In the genomic region with DNA sequence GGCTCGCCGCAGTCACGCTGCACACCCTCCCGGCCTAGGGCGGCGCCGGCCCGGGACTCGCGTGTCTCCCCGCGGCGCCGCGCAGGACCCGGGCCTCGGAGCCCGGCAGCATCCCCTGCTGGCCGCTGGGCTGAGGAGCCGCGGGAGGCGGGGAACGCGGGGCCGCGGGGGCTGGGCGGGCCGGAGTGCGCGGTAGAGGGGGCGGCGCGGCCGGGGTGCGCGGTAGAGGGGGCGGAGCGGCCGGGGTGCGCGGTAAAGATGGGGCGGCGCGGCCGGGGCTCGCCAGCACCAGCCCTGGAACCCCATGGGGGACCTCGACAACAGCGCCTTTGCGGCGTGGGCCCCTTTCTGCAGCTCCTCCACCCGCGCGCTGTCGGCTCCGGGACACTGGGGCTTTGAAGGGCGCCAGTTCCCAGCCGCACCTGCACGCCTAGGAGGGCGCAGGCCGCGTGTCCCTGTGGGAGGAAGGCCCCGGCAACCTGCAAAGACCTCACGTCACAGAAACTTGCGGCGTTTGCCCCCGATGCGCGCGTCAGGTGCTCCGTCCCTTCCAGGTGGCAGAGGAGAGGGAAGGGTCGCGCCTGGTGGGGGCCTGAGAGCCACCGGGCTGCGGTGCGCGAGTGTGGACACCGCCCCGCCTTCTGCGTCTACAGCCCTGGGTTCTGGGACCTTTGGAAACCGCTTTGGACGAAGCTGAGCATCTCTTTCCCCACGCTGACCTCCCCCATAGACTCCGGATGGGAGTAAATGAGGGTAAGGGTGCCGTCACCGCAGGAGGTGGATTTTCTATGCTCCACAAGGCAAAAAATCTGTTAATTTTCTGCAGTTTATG, we compare ENCODE assay signal across 8 cellular contexts. TPM values are rescaled to one million over a fixed set of nuclear protein-coding genes. Genes with fewer than 3 reads are reported as not detected.
A peak's percentile ranks its signal among the peaks of the same experiment; 100 is the strongest.
DNase-seq lines count a peak whose midpoint lies in the region; ATAC-seq, FAIRE-seq and TF ChIP-seq lines count a peak whose summit lies in the region.

No MANE protein-coding gene starts in this region.

- H3K4me1 Mint-ChIP-seq in astrocyte (ENCODE audit: low read depth, unreplicated experiment), result no peaks in the 10 kb centered on the region

- ATAC-seq in HG03045 (IDR thresholded peaks at IDR 0.05; ENCODE audit: unreplicated experiment) (peak; percentile 50), HG02610 (IDR thresholded peaks at IDR 0.05; ENCODE audit: unreplicated experiment) (no peak)

- peak overlapping the region; percentile 78 for H3K4me2 ChIP-seq in astrocyte (ENCODE audit: low read length)
- peak overlapping the region; percentile 78 for H3K4me2 ChIP-seq in smooth muscle cell

- peak; percentile 87 for DNase-seq in GM03348 (ENCODE audit: low spot score)
- DNase-seq in astrocyte (ENCODE audit: low read depth), result no peak
- DNase-seq in smooth muscle cell (lab: John Stamatoyannopoulos, UW; ENCODE audit: unreplicated experiment), result no peak
- DNase-seq in NK-92 (lab: John Stamatoyannopoulos, UW; ENCODE audit: unreplicated experiment), result no peak
- DNase-seq in RKO (ENCODE audit: low spot score), result no peak

- no peak for FAIRE-seq in astrocyte (lab: Jason Lieb, UNC)

- H3K4me3 ChIP-seq in astrocyte (ENCODE audit: insufficient read depth, low read depth, low read length) (peak overlapping the region; percentile 28), iPS-18a (ENCODE audit: low read length) (peak overlapping the region; percentile 58), smooth muscle cell (peak overlapping the region; percentile 36)

- H3K79me2 ChIP-seq in astrocyte (ENCODE audit: insufficient read depth, low read length), result no peaks in the 10 kb centered on the region
- H3K79me2 ChIP-seq in smooth muscle cell (ENCODE audit: low read depth), result no peaks in the 10 kb centered on the region

- 18% methylated on average over 39 of the region's 85 CpGs for WGBS in smooth muscle cell (ENCODE audit: low lambda C conversion rate)

- H3K9ac ChIP-seq in astrocyte (ENCODE audit: low read length) (no peak overlapping the region), iPS-18a (ENCODE audit: low read length) (no peak overlapping the region), smooth muscle cell (ENCODE audit: low read depth) (no peak overlapping the region)

- H4K20me1 ChIP-seq in astrocyte (ENCODE audit: insufficient read depth, low read length) (no peaks in the 10 kb centered on the region), smooth muscle cell (ENCODE audit: low read depth) (no peaks in the 10 kb centered on the region)

- H3K4me1 ChIP-seq in astrocyte (ENCODE audit: insufficient read depth, low read length) (peaks cover 9% of the 10 kb centered on the region), iPS-18a (ENCODE audit: control insufficient read depth, low read depth, low read length) (no peaks in the 10 kb centered on the region), smooth muscle cell (ENCODE audit: low read depth) (no peaks in the 10 kb centered on the region)

- no peaks in the 10 kb centered on the region for H3F3A ChIP-seq in smooth muscle cell (ENCODE audit: low read depth)

- TF ChIP-seq CTCF in astrocyte (IDR thresholded peaks at IDR 0.05; ENCODE audit: insufficient read depth, low read depth, low read length) (no peak), smooth muscle cell (IDR thresholded peaks at IDR 0.05; ENCODE audit: borderline replicate concordance, insufficient read depth, poor library complexity, severe bottlenecking) (peak; percentile 33)

- H3K36me3 ChIP-seq in astrocyte (ENCODE audit: insufficient read depth, low read length), result no peaks in the 10 kb centered on the region
- H3K36me3 ChIP-seq in iPS-18a (ENCODE audit: control insufficient read depth, low read depth, low read length), result no peaks in the 10 kb centered on the region
- no peaks in the 10 kb centered on the region for H3K36me3 ChIP-seq in smooth muscle cell (ENCODE audit: low read depth)

- no peaks in the 10 kb centered on the region for H3K36me3 Mint-ChIP-seq in astrocyte (ENCODE audit: low read depth, unreplicated experiment)

- H3K9me3 ChIP-seq in astrocyte (ENCODE audit: insufficient read depth, low read depth, low read length) (no peaks in the 10 kb centered on the region), iPS-18a (ENCODE audit: control insufficient read depth, low read depth, low read length) (no peaks in the 10 kb centered on the region), smooth muscle cell (replicated peaks; ENCODE audit: low read depth) (no peaks in the 10 kb centered on the region)

- no peak overlapping the region for H3K27ac Mint-ChIP-seq in astrocyte (ENCODE audit: unreplicated experiment)

- no peak overlapping the region for H3K27ac ChIP-seq in astrocyte (ENCODE audit: low read depth, low read length)
- no peak overlapping the region for H3K27ac ChIP-seq in iPS-18a (ENCODE audit: low read length)
- H3K27ac ChIP-seq in smooth muscle cell (ENCODE audit: low read depth), result no peak overlapping the region

- peaks cover 2% of the 10 kb centered on the region for H3K9me3 Mint-ChIP-seq in astrocyte (ENCODE audit: unreplicated experiment)

- H3K4me3 Mint-ChIP-seq in astrocyte (ENCODE audit: unreplicated experiment), result no peak overlapping the region

- H3K27me3 Mint-ChIP-seq in astrocyte (ENCODE audit: low read depth, unreplicated experiment), result peaks cover 61% of the 10 kb centered on the region

- H2AFZ ChIP-seq in astrocyte (ENCODE audit: low read depth, low read length), result peak overlapping the region; percentile 83
- H2AFZ ChIP-seq in smooth muscle cell (ENCODE audit: low read depth), result no peak overlapping the region

- H3K27me3 ChIP-seq in astrocyte (ENCODE audit: insufficient read depth, low read length), result peaks cover 21% of the 10 kb centered on the region
- peaks cover 33% of the 10 kb centered on the region for H3K27me3 ChIP-seq in iPS-18a (ENCODE audit: control insufficient read depth, insufficient read depth, low read length)
- peaks cover 72% of the 10 kb centered on the region for H3K27me3 ChIP-seq in smooth muscle cell (ENCODE audit: low read depth)

RNA-seq across cellular contexts. Expression of a gene that starts 49.6 kb away (rescaled TPM):
- total RNA-seq in astrocyte, result 71.5 and 78.8 TPM in 2 replicates
- 29.3 and 33.6 TPM in 2 replicates for total RNA-seq in smooth muscle cell
- 34.4 and 58.3 TPM in 2 replicates for polyA plus RNA-seq in smooth muscle cell

RNA-seq across cellular contexts. Expression of a gene that starts 50.0 kb away (rescaled TPM):
- total RNA-seq in astrocyte (27.6 and 30.6 TPM in 2 replicates), smooth muscle cell (17.1 and 20.4 TPM in 2 replicates)
- polyA plus RNA-seq in smooth muscle cell, result 23.5 and 26.3 TPM in 2 replicates
